ENCODE assay signal across 26 cellular contexts in genomic region chr2:33535409-33535808, GRCh38. TPM values are rescaled to one million over a fixed set of nuclear protein-coding genes. Genes with fewer than 3 reads are reported as not detected.
A peak's percentile ranks its signal among the peaks of the same experiment; 100 is the strongest.
DNase-seq lines count a peak whose midpoint lies in the region; ATAC-seq and TF ChIP-seq lines count a peak whose summit lies in the region.
"Had no signal": no experiment of that assay in that cellular context is flagged by ENCODE, and none has a peak within 500 bp of the region (broad histone marks: within the 10 kb centered on the region; RNA-seq: fewer than 3 reads in every experiment).

No MANE protein-coding gene starts in this region.

- no peak overlapping the region for H3K27ac Mint-ChIP-seq in CD8-positive, alpha-beta T cell
- H3K27ac Mint-ChIP-seq: activated CD4-positive, alpha-beta T cell treated with anti-CD3 and anti-CD28 coated beads for 36 hours; activated naive CD8-positive, alpha-beta T cell treated with anti-CD3 and anti-CD28 coated beads, Interleukin-2, amount 10 ng/mL, durations not matched to agents 7 days and 5 days; CD4-positive, CD25-positive, alpha-beta regulatory T cell; GM23338; naive thymus-derived CD8-positive, alpha-beta T cell; stimulated activated effector memory CD8-positive, alpha-beta T cell treated with anti-CD3 and anti-CD28 coated beads, Interleukin-12 subunit alpha, Interleukin-12 subunit beta, amount 100 ng/mL, for 72 hours had no signal

- H3K4me2 ChIP-seq in SU-DHL-6 (ENCODE audit: low read depth, low read length, poor library complexity, severe bottlenecking): no peak overlapping the region
- H3K4me2 ChIP-seq: A549, GM23338 had no signal

- no peaks in the 10 kb centered on the region for H3K9me2 ChIP-seq in SU-DHL-6 (replicated peaks; ENCODE audit: insufficient read depth, low read length)

- H3K4me1 ChIP-seq in BE2C: no peaks in the 10 kb centered on the region
- peaks cover 6% of the 10 kb centered on the region for H3K4me1 ChIP-seq in right cardiac atrium (ENCODE audit: control insufficient read depth, insufficient read depth, low read length)
- no peaks in the 10 kb centered on the region for H3K4me1 ChIP-seq in CD8-positive, alpha-beta T cell (ENCODE audit: insufficient read depth, low read length)
- H3K4me1 ChIP-seq: A549, ascending aorta, colonic mucosa, prostate gland, transverse colon had no signal

- H3K27me3 ChIP-seq in BE2C (no peaks in the 10 kb centered on the region; the same call in none of the 2 replicates), SU-DHL-6 (ENCODE audit: low read length) (no peaks in the 10 kb centered on the region), right cardiac atrium (ENCODE audit: control insufficient read depth, insufficient read depth) (no peaks in the 10 kb centered on the region)
- H3K27me3 ChIP-seq in CD8-positive, alpha-beta T cell (ENCODE audit: insufficient read depth, low read length): no peaks in the 10 kb centered on the region
- H3K27me3 ChIP-seq: ascending aorta, colonic mucosa, transverse colon had no signal

- 45% methylated on average over 3 of the region's 3 CpGs for WGBS in right cardiac atrium

- no peak overlapping the region for H3K9ac ChIP-seq in SU-DHL-6 (ENCODE audit: low read length)

- intact Hi-C loops in right cardiac atrium (cut with DNase I): loop anchor here in 2 of 4 donors (10.0 kb wide), 2 partner anchors 51 to 61 kb away; partner anchors contain the start of gene RASGRP3 (in 1 of the 2)
- intact Hi-C loops in CD8-positive, alpha-beta T cell (cut with DNase I, micrococcal nuclease): no loop called here

- TF ChIP-seq CTCF in BE2C (IDR thresholded peaks at IDR 0.05; ENCODE audit: low read depth, low read length) (no peak), SU-DHL-6 (IDR thresholded peaks at IDR 0.05; ENCODE audit: insufficient read depth, low read length, poor library complexity, severe bottlenecking) (no peak)
- no peak for TF ChIP-seq CTCF in CD8-positive, alpha-beta T cell (IDR thresholded peaks at IDR 0.05)

- H3K36me3 ChIP-seq in BE2C: no peaks in the 10 kb centered on the region
- peaks cover 71% of the 10 kb centered on the region for H3K36me3 ChIP-seq in SU-DHL-6 (ENCODE audit: low read length)
- no peaks in the 10 kb centered on the region for H3K36me3 ChIP-seq in CD8-positive, alpha-beta T cell (ENCODE audit: insufficient read depth, low read length)
- H3K36me3 ChIP-seq: ascending aorta, colonic mucosa, prostate gland, transverse colon had no signal

- CTCF ChIA-PET in CD8-positive, alpha-beta T cell (lab: Charles Lee): no interaction called here

- H3F3A ChIP-seq in SU-DHL-6 (ENCODE audit: insufficient read depth): peaks cover 53% of the 10 kb centered on the region

- DNase-seq in BE2C (peak; percentile 22), NCI-H2171 (lab: John Stamatoyannopoulos, UW) (peak; percentile 84), right cardiac atrium (peak in 2 of 3 donors; percentile 57 to 71)
- DNase-seq in activated CD4-positive, alpha-beta T cell treated with anti-CD3 and anti-CD28 coated beads, Interleukin-2, amount 50 U/mL, for 48 hours: no peak
- no peak for DNase-seq in CD8-positive, alpha-beta T cell
- no peak for DNase-seq in activated CD4-positive, alpha-beta T cell treated with anti-CD3 and anti-CD28 coated beads for 48 hours
- DNase-seq: activated CD4-positive, alpha-beta T cell treated with anti-CD3 and anti-CD28 coated beads for 36 hours; activated effector memory CD4-positive, alpha-beta T cell treated with anti-CD3 and anti-CD28 coated beads, Interleukin-2, amount 50 U/mL, for 16 hours; activated naive CD8-positive, alpha-beta T cell treated with anti-CD3 and anti-CD28 coated beads, Interleukin-2, amount 10 ng/mL, durations not matched to agents 7 days and 5 days; CD4-positive, CD25-positive, alpha-beta regulatory T cell; colonic mucosa; effector CD8-positive, alpha-beta T cell; islet precursor cell; midbrain; naive thymus-derived CD8-positive, alpha-beta T cell; NCI-H187; T-helper 2 cell; transverse colon had no signal

- H3K27ac ChIP-seq in SU-DHL-6 (ENCODE audit: low read depth, low read length) (peak overlapping the region; percentile 39; the same call in 1 of the 2 replicates), right cardiac atrium (ENCODE audit: low read length) (peak overlapping the region; percentile 75)
- H3K27ac ChIP-seq in CD8-positive, alpha-beta T cell (ENCODE audit: low read depth, low read length): no peak overlapping the region
- H3K27ac ChIP-seq: A549, ascending aorta, colonic mucosa, prostate gland, transverse colon had no signal

- no peaks in the 10 kb centered on the region for H4K20me1 ChIP-seq in SU-DHL-6 (ENCODE audit: low read depth, low read length)

- H3K36me3 Mint-ChIP-seq in CD8-positive, alpha-beta T cell: no peaks in the 10 kb centered on the region
- H3K36me3 Mint-ChIP-seq: stimulated activated effector memory CD8-positive, alpha-beta T cell treated with anti-CD3 and anti-CD28 coated beads, Interleukin-12 subunit alpha, Interleukin-12 subunit beta, amount 100 ng/mL, for 72 hours had no signal

- H3K27me3 Mint-ChIP-seq in CD8-positive, alpha-beta T cell (ENCODE audit: low read depth): no peaks in the 10 kb centered on the region
- H3K27me3 Mint-ChIP-seq: activated CD4-positive, alpha-beta T cell treated with anti-CD3 and anti-CD28 coated beads for 36 hours; activated naive CD8-positive, alpha-beta T cell treated with anti-CD3 and anti-CD28 coated beads, Interleukin-2, amount 10 ng/mL, durations not matched to agents 7 days and 5 days; CD4-positive, CD25-positive, alpha-beta regulatory T cell; IgD-negative memory B cell; naive thymus-derived CD8-positive, alpha-beta T cell had no signal

- POLR2A ChIA-PET in CD8-positive, alpha-beta T cell (lab: Charles Lee): no interaction called here

- no peaks in the 10 kb centered on the region for H3K9me3 Mint-ChIP-seq in CD8-positive, alpha-beta T cell
- H3K9me3 Mint-ChIP-seq: activated naive CD8-positive, alpha-beta T cell treated with anti-CD3 and anti-CD28 coated beads, Interleukin-2, amount 10 ng/mL, durations not matched to agents 7 days and 5 days; CD4-positive, CD25-positive, alpha-beta regulatory T cell; GM23338; IgD-negative memory B cell; naive thymus-derived CD8-positive, alpha-beta T cell; stimulated activated effector memory CD8-positive, alpha-beta T cell treated with anti-CD3 and anti-CD28 coated beads, Interleukin-12 subunit alpha, Interleukin-12 subunit beta, amount 100 ng/mL, for 72 hours had no signal

- no peak overlapping the region for H2AFZ ChIP-seq in SU-DHL-6 (ENCODE audit: low read depth, low read length, severe bottlenecking)
- H2AFZ ChIP-seq: GM23338 had no signal

- peaks cover 31% of the 10 kb centered on the region for H3K79me2 ChIP-seq in SU-DHL-6 (ENCODE audit: insufficient read depth, low read length)

- H3K4me3 Mint-ChIP-seq in CD8-positive, alpha-beta T cell: no peak overlapping the region
- H3K4me3 Mint-ChIP-seq: activated CD4-positive, alpha-beta T cell treated with anti-CD3 and anti-CD28 coated beads for 36 hours; activated naive CD8-positive, alpha-beta T cell treated with anti-CD3 and anti-CD28 coated beads, Interleukin-2, amount 10 ng/mL, durations not matched to agents 7 days and 5 days; CD4-positive, CD25-positive, alpha-beta regulatory T cell; GM23338; IgD-negative memory B cell; naive thymus-derived CD8-positive, alpha-beta T cell; stimulated activated effector memory CD8-positive, alpha-beta T cell treated with anti-CD3 and anti-CD28 coated beads, Interleukin-12 subunit alpha, Interleukin-12 subunit beta, amount 100 ng/mL, for 72 hours had no signal

- no peaks in the 10 kb centered on the region for H3K4me1 Mint-ChIP-seq in CD8-positive, alpha-beta T cell (ENCODE audit: low read depth)
- H3K4me1 Mint-ChIP-seq: activated CD4-positive, alpha-beta T cell treated with anti-CD3 and anti-CD28 coated beads for 36 hours; activated naive CD8-positive, alpha-beta T cell treated with anti-CD3 and anti-CD28 coated beads, Interleukin-2, amount 10 ng/mL, durations not matched to agents 7 days and 5 days; CD4-positive, CD25-positive, alpha-beta regulatory T cell; stimulated activated effector memory CD8-positive, alpha-beta T cell treated with anti-CD3 and anti-CD28 coated beads, Interleukin-12 subunit alpha, Interleukin-12 subunit beta, amount 100 ng/mL, for 72 hours had no signal

- ATAC-seq in right cardiac atrium (peak; percentile 67 to 68), HG02623 (IDR thresholded peaks at IDR 0.05; ENCODE audit: unreplicated experiment) (no peak)
- no peak for ATAC-seq in CD8-positive, alpha-beta T cell
- ATAC-seq: A549; activated CD4-positive, alpha-beta T cell treated with anti-CD3 and anti-CD28 coated beads for 36 hours; GM23338; naive thymus-derived CD8-positive, alpha-beta T cell; stimulated activated effector memory CD8-positive, alpha-beta T cell treated with anti-CD3 and anti-CD28 coated beads, Interleukin-12 subunit alpha, Interleukin-12 subunit beta, amount 100 ng/mL, for 72 hours had no signal

- H3K9me3 ChIP-seq in BE2C (no peaks in the 10 kb centered on the region), SU-DHL-6 (ENCODE audit: insufficient read depth, low read length) (no peaks in the 10 kb centered on the region), right cardiac atrium (ENCODE audit: control insufficient read depth, low read length) (no peaks in the 10 kb centered on the region)
- no peaks in the 10 kb centered on the region for H3K9me3 ChIP-seq in CD8-positive, alpha-beta T cell (ENCODE audit: low read length)
- H3K9me3 ChIP-seq: A549, ascending aorta, colonic mucosa, prostate gland, transverse colon had no signal

- H3K4me3 ChIP-seq in BE2C (ENCODE audit: low read depth, low read length) (no peak overlapping the region), SU-DHL-6 (ENCODE audit: insufficient read depth, low read length, poor library complexity, severe bottlenecking) (no peak overlapping the region), right cardiac atrium (ENCODE audit: low read length) (no peak overlapping the region)
- H3K4me3 ChIP-seq in CD8-positive, alpha-beta T cell (ENCODE audit: low read depth, low read length): no peak overlapping the region
- H3K4me3 ChIP-seq: A549, ascending aorta, colonic mucosa, GM23338, prostate gland, transverse colon had no signal

RNA-seq across cellular contexts. Expression of gene RASGRP3, which starts 59.0 kb away (rescaled TPM):
- 0.66 TPM for polyA plus RNA-seq in BE2C (2012; ENCODE audit: insufficient read depth, insufficient read length, low read depth)
- total RNA-seq in right cardiac atrium: 10 to 100 TPM; 38.2 to 61.6 (median 49.6) TPM
- 22.7 TPM for polyA plus RNA-seq in right cardiac atrium
- total RNA-seq in CD8-positive, alpha-beta T cell: 1 to 10 TPM; 2.8 to 4.1 TPM

Comparison
In these comparisons a context has a peak if more than half of its experiments do, and no peak if none do; other contexts are left out.
1. DNase-seq: peak in BE2C (single experiment), NCI-H2171 (single experiment) and right cardiac atrium (2 of 3); none in activated CD4-positive, alpha-beta T cell treated with anti-CD3 and anti-CD28 coated beads, Interleukin-2, amount 50 U/mL, for 48 hours (0 of 2), CD8-positive, alpha-beta T cell (0 of 7) and activated CD4-positive, alpha-beta T cell treated with anti-CD3 and anti-CD28 coated beads for 48 hours (single experiment).
2. ATAC-seq: peak in right cardiac atrium (2 of 2); none in CD8-positive, alpha-beta T cell (single experiment) and HG02623 (single experiment).
3. RNA of gene RASGRP3, which starts 59.0 kb away (total RNA-seq): 38.2 to 61.6 TPM in right cardiac atrium; 2.8 to 4.1 TPM in CD8-positive, alpha-beta T cell; every median in the first group is over 4 times any median in the second.